Comparison of ENCODE assay signal across 23 cellular contexts in the genomic region with DNA sequence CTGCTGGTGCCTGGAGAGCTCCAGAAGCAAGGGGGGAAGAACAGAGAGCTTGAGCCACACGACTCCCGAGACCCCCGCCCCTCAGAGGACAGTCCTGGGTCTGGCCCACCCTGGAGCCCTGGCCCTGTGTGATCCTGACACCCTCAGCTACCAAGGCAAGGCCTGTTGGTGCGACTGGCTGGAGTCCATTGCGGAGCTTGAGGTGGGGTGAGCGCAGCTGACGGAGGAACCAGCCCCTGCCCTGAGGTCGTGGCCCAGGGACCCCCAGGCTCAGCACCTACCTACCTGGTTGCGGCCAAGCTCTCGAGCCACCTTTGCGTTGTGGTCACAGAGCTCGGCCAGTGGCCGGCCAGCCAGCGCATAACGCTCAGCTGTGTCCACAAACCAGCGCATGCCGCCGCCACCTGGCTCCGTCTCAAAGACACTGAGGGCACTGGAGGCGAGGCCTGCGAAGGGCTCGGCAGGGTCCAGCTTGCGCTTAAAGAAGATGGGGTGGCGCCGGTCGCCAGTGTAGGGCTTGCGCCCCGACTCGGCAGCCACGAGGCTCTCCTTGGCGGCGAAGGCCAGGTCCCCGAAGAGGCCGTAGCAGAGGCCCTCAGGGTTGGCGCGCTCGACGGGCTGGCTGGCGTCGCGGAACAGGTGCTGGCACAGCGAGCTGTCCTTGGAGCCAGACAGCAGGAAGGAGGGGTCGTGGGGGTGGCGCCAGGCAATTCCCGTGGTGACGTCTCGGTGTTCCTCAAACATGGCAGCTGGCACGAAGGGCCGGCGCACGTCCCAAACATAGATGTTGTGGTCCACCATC.
"Had no signal": no experiment of that assay in that cellular context is flagged by ENCODE, and none has a peak within 500 bp of the region (broad histone marks: within the 10 kb centered on the region; RNA-seq: fewer than 3 reads in every experiment).

No MANE protein-coding gene starts in this region.

- H3K27me3 Mint-ChIP-seq: activated naive CD8-positive, alpha-beta T cell treated with anti-CD3 and anti-CD28 coated beads, Interleukin-2, amount 10 ng/mL, durations not matched to agents 7 days and 5 days; activated T-cell treated with anti-CD3 and anti-CD28 coated beads, Interleukin-2, amount 50 U/mL, for 24 hours; activated T-helper 17 cell treated with anti-CD3 and anti-CD28 coated beads, Interleukin-2, amount 50 U/mL, for 72 hours; stimulated activated naive B cell treated with anti-CD40 and anti-IgM and Interleukin-4, amounts not matched to agents 10 μg/mL and 1 μg/mL and 100 μg/mL, for 72 hours; type B pancreatic cell had no signal

- H3K4me3 ChIP-seq: esophagus squamous epithelium, gastrocnemius medialis, thoracic aorta had no signal

- H3K9me3 Mint-ChIP-seq: activated naive CD8-positive, alpha-beta T cell treated with anti-CD3 and anti-CD28 coated beads, Interleukin-2, amount 10 ng/mL, durations not matched to agents 7 days and 5 days; activated T-cell treated with anti-CD3 and anti-CD28 coated beads, Interleukin-2, amount 50 U/mL, for 24 hours; activated T-helper 17 cell treated with anti-CD3 and anti-CD28 coated beads, Interleukin-2, amount 50 U/mL, for 72 hours; endodermal cell; T-helper 2 cell treated with Interferon-gamma antibody and Interleukin-4, amounts not matched to agents 5 μg/mL and 100 μg/mL, for 36 hours; type B pancreatic cell had no signal

- ATAC-seq: activated T-helper 17 cell treated with anti-CD3 and anti-CD28 coated beads, Interleukin-2, amount 50 U/mL, for 72 hours; gastrocnemius medialis; left ventricle myocardium superior; stimulated activated naive B cell treated with anti-CD40 and anti-IgM and Interleukin-4, amounts not matched to agents 10 μg/mL and 1 μg/mL and 100 μg/mL, for 72 hours had no signal

- DNase-seq: activated CD4-positive, alpha-beta T cell treated with anti-CD3 and anti-CD28 coated beads for 1 hour; activated CD4-positive, alpha-beta T cell treated with anti-CD3 and anti-CD28 coated beads, Interleukin-2, amount 50 U/mL, for 4 hours; activated CD8-positive, alpha-beta memory T cell treated with anti-CD3 and anti-CD28 coated beads for 24 hours; activated CD8-positive, alpha-beta memory T cell treated with anti-CD3 and anti-CD28 coated beads, Interleukin-2, amount 50 U/mL, for 4 hours; activated naive CD4-positive, alpha-beta T cell treated with Interleukin-2 at 50 U/mL for 16 hours; activated naive CD8-positive, alpha-beta T cell treated with anti-CD3 and anti-CD28 coated beads, Interleukin-2, amount 10 ng/mL, durations not matched to agents 7 days and 5 days; activated T-cell treated with anti-CD3 and anti-CD28 coated beads, Interleukin-2, amount 50 U/mL, for 24 hours; amniotic stem cell; cortex of kidney; esophagus squamous epithelium; hippocampal formation; mammary epithelial cell; retina; stimulated activated CD4-positive, alpha-beta T cell treated with anti-CD3 and anti-CD28 coated beads, Interleukin-2, amount 100 ng/mL, for 48 hours; stimulated activated CD8-positive, alpha-beta memory T cell treated with anti-CD3 and anti-CD28 coated beads, Interleukin-4, amount 100 ng/mL, for 48 hours; stimulated activated naive B cell treated with anti-CD40 and anti-IgM and Interleukin-4, amounts not matched to agents 10 μg/mL and 1 μg/mL and 100 μg/mL, for 72 hours had no signal

- H3K9me3 ChIP-seq: esophagus squamous epithelium, gastrocnemius medialis, thoracic aorta had no signal

- H3K4me3 Mint-ChIP-seq: activated naive CD8-positive, alpha-beta T cell treated with anti-CD3 and anti-CD28 coated beads, Interleukin-2, amount 10 ng/mL, durations not matched to agents 7 days and 5 days; type B pancreatic cell had no signal

- H3K27ac Mint-ChIP-seq: activated naive CD8-positive, alpha-beta T cell treated with anti-CD3 and anti-CD28 coated beads, Interleukin-2, amount 10 ng/mL, durations not matched to agents 7 days and 5 days; activated T-helper 17 cell treated with anti-CD3 and anti-CD28 coated beads, Interleukin-2, amount 50 U/mL, for 72 hours; endodermal cell; stimulated activated naive B cell treated with anti-CD40 and anti-IgM and Interleukin-4, amounts not matched to agents 10 μg/mL and 1 μg/mL and 100 μg/mL, for 72 hours; T-helper 2 cell treated with Interferon-gamma antibody and Interleukin-4, amounts not matched to agents 5 μg/mL and 100 μg/mL, for 36 hours had no signal

- H3K27ac ChIP-seq: gastrocnemius medialis, thoracic aorta had no signal
